Comparison of ENCODE assay signal across 1 cellular context in the genomic region with DNA sequence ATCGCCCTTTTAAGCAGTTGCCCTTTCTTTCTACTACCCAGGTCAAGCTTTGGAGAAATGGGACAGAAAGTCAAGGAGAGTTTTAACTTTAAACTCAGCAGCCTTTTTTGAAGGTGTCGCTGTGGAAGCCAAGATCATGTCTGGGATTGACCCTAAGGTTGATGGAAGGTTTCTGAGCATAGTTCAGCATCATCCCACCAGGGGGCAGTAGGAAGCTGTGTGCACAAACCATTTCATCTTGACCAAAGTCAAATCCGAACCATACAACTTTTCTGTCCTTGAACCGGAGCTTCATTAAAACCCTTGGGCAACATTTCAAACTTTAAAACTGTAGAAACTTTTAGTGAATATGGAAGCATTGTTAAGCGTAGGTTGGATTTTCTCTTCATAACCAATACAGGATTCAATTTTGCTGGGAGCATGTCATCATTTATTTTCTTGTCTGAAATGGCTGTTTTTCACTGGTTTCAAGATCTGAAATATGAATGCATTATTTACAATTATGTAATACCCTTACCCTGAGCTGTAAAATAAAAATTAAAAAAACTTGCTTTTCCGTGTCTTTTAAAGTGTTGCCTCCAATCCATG.
TF ChIP-seq lines count a peak whose summit lies in the region.

No MANE protein-coding gene starts in this region.

TF ChIP-seq in GM23338, 12 proteins besides CTCF, POLR2A, EP300 and RAD21 (continued from another document):
- TF ChIP-seq, protein P1, sequence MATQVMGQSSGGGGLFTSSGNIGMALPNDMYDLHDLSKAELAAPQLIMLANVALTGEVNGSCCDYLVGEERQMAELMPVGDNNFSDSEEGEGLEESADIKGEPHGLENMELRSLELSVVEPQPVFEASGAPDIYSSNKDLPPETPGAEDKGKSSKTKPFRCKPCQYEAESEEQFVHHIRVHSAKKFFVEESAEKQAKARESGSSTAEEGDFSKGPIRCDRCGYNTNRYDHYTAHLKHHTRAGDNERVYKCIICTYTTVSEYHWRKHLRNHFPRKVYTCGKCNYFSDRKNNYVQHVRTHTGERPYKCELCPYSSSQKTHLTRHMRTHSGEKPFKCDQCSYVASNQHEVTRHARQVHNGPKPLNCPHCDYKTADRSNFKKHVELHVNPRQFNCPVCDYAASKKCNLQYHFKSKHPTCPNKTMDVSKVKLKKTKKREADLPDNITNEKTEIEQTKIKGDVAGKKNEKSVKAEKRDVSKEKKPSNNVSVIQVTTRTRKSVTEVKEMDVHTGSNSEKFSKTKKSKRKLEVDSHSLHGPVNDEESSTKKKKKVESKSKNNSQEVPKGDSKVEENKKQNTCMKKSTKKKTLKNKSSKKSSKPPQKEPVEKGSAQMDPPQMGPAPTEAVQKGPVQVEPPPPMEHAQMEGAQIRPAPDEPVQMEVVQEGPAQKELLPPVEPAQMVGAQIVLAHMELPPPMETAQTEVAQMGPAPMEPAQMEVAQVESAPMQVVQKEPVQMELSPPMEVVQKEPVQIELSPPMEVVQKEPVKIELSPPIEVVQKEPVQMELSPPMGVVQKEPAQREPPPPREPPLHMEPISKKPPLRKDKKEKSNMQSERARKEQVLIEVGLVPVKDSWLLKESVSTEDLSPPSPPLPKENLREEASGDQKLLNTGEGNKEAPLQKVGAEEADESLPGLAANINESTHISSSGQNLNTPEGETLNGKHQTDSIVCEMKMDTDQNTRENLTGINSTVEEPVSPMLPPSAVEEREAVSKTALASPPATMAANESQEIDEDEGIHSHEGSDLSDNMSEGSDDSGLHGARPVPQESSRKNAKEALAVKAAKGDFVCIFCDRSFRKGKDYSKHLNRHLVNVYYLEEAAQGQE (IDR thresholded peaks at IDR 0.05; ENCODE audit: unreplicated experiment): no peak
- no peak for TF ChIP-seq NANOG (IDR thresholded peaks at IDR 0.05; ENCODE audit: borderline replicate concordance)
